ENCODE assay signal across 18 cellular contexts in the genomic region with DNA sequence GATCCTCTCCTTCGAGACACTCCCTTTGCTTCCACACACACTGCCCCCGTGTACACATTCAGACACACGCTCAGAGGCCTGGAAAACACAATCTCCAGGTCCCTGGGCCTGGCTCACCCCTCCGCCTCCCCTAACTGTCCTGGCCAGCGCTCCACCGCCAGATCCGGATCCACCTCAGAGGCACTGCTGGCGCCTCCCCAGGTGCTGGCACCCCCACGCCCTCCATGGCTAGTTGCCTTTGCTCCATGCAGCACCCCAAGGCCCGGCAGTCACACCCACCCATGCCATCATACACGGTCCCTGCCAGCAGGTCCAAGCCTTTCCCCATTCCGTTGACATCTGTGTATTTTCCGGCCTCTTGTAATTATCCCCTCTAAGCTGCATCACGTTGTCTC. TPM values are rescaled to one million over a fixed set of nuclear protein-coding genes. Genes with fewer than 3 reads are reported as not detected.
DNase-seq lines count a peak whose midpoint lies in the region; ATAC-seq and TF ChIP-seq lines count a peak whose summit lies in the region.
"Had no signal": no experiment of that assay in that cellular context is flagged by ENCODE, and none has a peak within 500 bp of the region (broad histone marks: within the 10 kb centered on the region; RNA-seq: fewer than 3 reads in every experiment).

No MANE protein-coding gene starts in this region.

- H3K4me3 Mint-ChIP-seq in type B pancreatic cell = peak overlapping the region; percentile 87
- H3K4me3 Mint-ChIP-seq: activated CD4-positive, alpha-beta memory T cell treated with anti-CD3 and anti-CD28 coated beads for 36 hours; activated T-cell treated with anti-CD3 and anti-CD28 coated beads, Interleukin-2, amount 50 U/mL, for 24 hours; stimulated activated naive CD8-positive, alpha-beta T cell treated with anti-CD3 and anti-CD28 coated beads, Interleukin-15, Interleukin-2, amounts not matched to agents 100 ng/mL and 50 ng/mL, for 24 hours had no signal

- H3K36me3 Mint-ChIP-seq in type B pancreatic cell = peaks cover 10% of the 10 kb centered on the region
- H3K36me3 Mint-ChIP-seq: activated CD4-positive, alpha-beta memory T cell treated with anti-CD3 and anti-CD28 coated beads for 36 hours had no signal

- no peaks in the 10 kb centered on the region for H3K9me2 ChIP-seq in Loucy (replicated peaks; ENCODE audit: low read depth, low read length)

- ATAC-seq in HG03025 (IDR thresholded peaks at IDR 0.05; ENCODE audit: low FRiP score, unreplicated experiment) = no peak
- ATAC-seq in GM21423 (IDR thresholded peaks at IDR 0.05; ENCODE audit: unreplicated experiment) = no peak
- ATAC-seq: HCT116, K562, left ventricle myocardium superior, psoas muscle had no signal

- H3K27me3 ChIP-seq in Loucy (ENCODE audit: insufficient read depth, low read length, poor library complexity, severe bottlenecking) (no peaks in the 10 kb centered on the region), mucosa of stomach (ENCODE audit: control insufficient read depth, insufficient read depth, low read length) (peaks cover 3% of the 10 kb centered on the region)

- DNase-seq in epithelial cell of prostate (ENCODE audit: low read depth, low spot score) (no peak), type B pancreatic cell (ENCODE audit: extremely low spot score, unreplicated experiment) (no peak), retina (no peak)
- DNase-seq: activated CD4-positive, alpha-beta memory T cell treated with anti-CD3 and anti-CD28 coated beads for 36 hours; activated naive CD4-positive, alpha-beta T cell treated with anti-CD3 and anti-CD28 coated beads, Interleukin-2, amount 50 U/mL, for 16 hours; activated T-cell treated with anti-CD3 and anti-CD28 coated beads, Interleukin-2, amount 50 U/mL, for 24 hours; left ventricle myocardium superior; NCI-H2107; NCI-H524 treated with DMSO at 0.1 percent for 48 hours; SHP77 treated with DMSO at 0.1 percent for 48 hours had no signal

- H3K36me3 ChIP-seq in Loucy (ENCODE audit: insufficient read depth, low read length) = peaks cover 6% of the 10 kb centered on the region; the same call in 1 of the 2 replicates
- no peaks in the 10 kb centered on the region for H3K36me3 ChIP-seq in mucosa of stomach (ENCODE audit: control insufficient read depth, insufficient read depth, low read length)

- peak overlapping the region; percentile 57 for H3K27ac ChIP-seq in epithelial cell of prostate
- H3K27ac ChIP-seq: psoas muscle had no signal

- no peaks in the 10 kb centered on the region for H3K9me3 ChIP-seq in Loucy (ENCODE audit: insufficient read depth, low read depth, low read length)
- no peaks in the 10 kb centered on the region for H3K9me3 ChIP-seq in mucosa of stomach (ENCODE audit: control insufficient read depth, low read length)
- H3K9me3 ChIP-seq: psoas muscle had no signal

- no peaks in the 10 kb centered on the region for H3F3A ChIP-seq in Loucy (ENCODE audit: low read depth)

- H3K9ac ChIP-seq in Loucy (ENCODE audit: low read depth, low read length, poor library complexity, severe bottlenecking) (peak overlapping the region; percentile 32), mucosa of stomach (ENCODE audit: low read length) (peak overlapping the region; percentile 43)

- no peaks in the 10 kb centered on the region for H3K27me3 Mint-ChIP-seq in type B pancreatic cell

- no peaks in the 10 kb centered on the region for H3K9me3 Mint-ChIP-seq in type B pancreatic cell
- H3K9me3 Mint-ChIP-seq: activated CD4-positive, alpha-beta memory T cell treated with anti-CD3 and anti-CD28 coated beads for 36 hours; activated T-cell treated with anti-CD3 and anti-CD28 coated beads, Interleukin-2, amount 50 U/mL, for 24 hours; stimulated activated naive CD8-positive, alpha-beta T cell treated with anti-CD3 and anti-CD28 coated beads, Interleukin-15, Interleukin-2, amounts not matched to agents 100 ng/mL and 50 ng/mL, for 24 hours had no signal

- H3K4me1 ChIP-seq in Loucy (ENCODE audit: insufficient read depth, low read length, poor library complexity, severe bottlenecking) (peaks cover 48% of the 10 kb centered on the region), mucosa of stomach (ENCODE audit: control insufficient read depth, insufficient read depth, low read length) (peaks cover 32% of the 10 kb centered on the region)
- H3K4me1 ChIP-seq: psoas muscle had no signal

- H3K79me2 ChIP-seq in Loucy (ENCODE audit: insufficient read depth, low read length) = peaks cover 17% of the 10 kb centered on the region; the same call in 1 of the 2 replicates

- H3K4me3 ChIP-seq in Loucy (ENCODE audit: low read length, poor library complexity, severe bottlenecking) (no peak overlapping the region), mucosa of stomach (ENCODE audit: low read length) (no peak overlapping the region)
- H3K4me3 ChIP-seq: K562, psoas muscle had no signal

- no peak overlapping the region for H3K4me2 ChIP-seq in Loucy (ENCODE audit: low read depth, low read length, poor library complexity, severe bottlenecking)

- H3K4me1 Mint-ChIP-seq in type B pancreatic cell (ENCODE audit: unreplicated experiment) = peaks cover 23% of the 10 kb centered on the region

- H2AFZ ChIP-seq in Loucy (ENCODE audit: low read length) = no peak overlapping the region

- H3K27ac Mint-ChIP-seq in type B pancreatic cell = peak overlapping the region; percentile 98
- H3K27ac Mint-ChIP-seq: activated CD4-positive, alpha-beta memory T cell treated with anti-CD3 and anti-CD28 coated beads for 36 hours; activated T-cell treated with anti-CD3 and anti-CD28 coated beads, Interleukin-2, amount 50 U/mL, for 24 hours; stimulated activated naive CD8-positive, alpha-beta T cell treated with anti-CD3 and anti-CD28 coated beads, Interleukin-15, Interleukin-2, amounts not matched to agents 100 ng/mL and 50 ng/mL, for 24 hours had no signal

- H4K20me1 ChIP-seq in Loucy (ENCODE audit: insufficient read depth, low read length, poor library complexity, severe bottlenecking) = no peaks in the 10 kb centered on the region

- TF ChIP-seq CTCF in Loucy (conservative IDR thresholded peaks at IDR 0.05; ENCODE audit: low read length) = no peak
- TF ChIP-seq CTCF in type B pancreatic cell (conservative IDR thresholded peaks at IDR 0.05) = no peak

RNA-seq across cellular contexts. Expression of a gene that starts 11.1 kb away (rescaled TPM):
- 56.0 and 139 TPM in 2 replicates for total RNA-seq in type B pancreatic cell (ENCODE audit: low replicate concordance)

RNA-seq across cellular contexts. Expression of a gene that starts 40.2 kb away (rescaled TPM):
- total RNA-seq in type B pancreatic cell (ENCODE audit: low replicate concordance) = 25.2 and 49.1 TPM in 2 replicates
